8 cellular contexts compared by ENCODE assay signal in genomic region chr20:45097485-45098095, GRCh38. TPM values are rescaled to one million over a fixed set of nuclear protein-coding genes. Genes with fewer than 3 reads are reported as not detected.
DNase-seq lines count a peak whose midpoint lies in the region; ATAC-seq and TF ChIP-seq lines count a peak whose summit lies in the region.

No MANE protein-coding gene starts in this region.

- peak overlapping the region; percentile 81 for H2AFZ ChIP-seq in mammary epithelial cell (ENCODE audit: low read depth, low read length)

- H3K4me1 ChIP-seq in mammary epithelial cell (ENCODE audit: insufficient read depth, low read length) (peaks cover 10% of the 10 kb centered on the region), mucosa of descending colon (ENCODE audit: low read depth) (no peaks in the 10 kb centered on the region), vagina (peaks cover 6% of the 10 kb centered on the region)

- no peak overlapping the region for H3K27ac ChIP-seq in mammary epithelial cell (ENCODE audit: insufficient read depth, low read depth, low read length)
- H3K27ac ChIP-seq in vagina = no peak overlapping the region

- DNase-seq in Right ventricle myocardium superior (no peak), left ventricle myocardium superior (no peak), mammary epithelial cell (no peak), mucosa of descending colon (peak; percentile 57 to 63 (median 58)), vagina (ENCODE audit: extremely low spot score in 2 of 2) (no peak)

- TF ChIP-seq CTCF in mammary epithelial cell (conservative IDR thresholded peaks at IDR 0.05 in 1 of 2, IDR thresholded peaks at IDR 0.05 in 1 of 2; ENCODE audit: extremely low read depth in 1 of 2, insufficient read depth in 1 of 2, low read depth in 1 of 2, low read length in 2 of 2) (peak; percentile 36 to 62), mucosa of descending colon (IDR thresholded peaks at IDR 0.05) (no peak), vagina (IDR thresholded peaks at IDR 0.05) (peak in 1 of 3 experiments; percentile 7)

- TF ChIP-seq POLR2A in vagina (IDR thresholded peaks at IDR 0.05) (no peak), GM18505 (IDR thresholded peaks at IDR 0.05; ENCODE audit: borderline replicate concordance, extremely low read depth, insufficient read depth, insufficient read length) (no peak)

- H4K20me1 ChIP-seq in mammary epithelial cell (ENCODE audit: insufficient read depth, low read length) = no peaks in the 10 kb centered on the region

- intact Hi-C loops in Right ventricle myocardium superior (cut with DNase I) (loop anchor here (5.0 kb wide), 3 partner anchors 55 to 195 kb away; no protein-coding TSS in a partner anchor), left ventricle myocardium superior (cut with micrococcal nuclease) (loop anchor here (5.0 kb wide), 1 partner anchor 55 kb away; no protein-coding TSS in a partner anchor), mammary epithelial cell (cut with micrococcal nuclease) (loop anchor here (10.0 kb wide), 1 partner anchor 353 kb away; the partner anchor contains the start of gene KCNK15), mucosa of descending colon (cut with DNase I, micrococcal nuclease) (no loop called here), vagina (cut with DNase I) (loop anchor here (10.0 kb wide), 1 partner anchor 83 kb away; no protein-coding TSS in a partner anchor)

- BruUV-seq in mammary epithelial cell (replicated peaks; lab: Mats Ljungman, UMichigan) = no TSS peak

- H3K36me3 ChIP-seq in mammary epithelial cell (ENCODE audit: insufficient read depth, low read length) (no peaks in the 10 kb centered on the region), mucosa of descending colon (ENCODE audit: low read depth) (no peaks in the 10 kb centered on the region), vagina (no peaks in the 10 kb centered on the region)

- H3K27me3 ChIP-seq in mammary epithelial cell (ENCODE audit: insufficient read depth, low read length) (no peaks in the 10 kb centered on the region), vagina (peaks cover 6% of the 10 kb centered on the region)

- ATAC-seq in Right ventricle myocardium superior (ENCODE audit: poor library complexity) = peak; percentile 33
- no peak for ATAC-seq in left ventricle myocardium superior
- ATAC-seq in mucosa of descending colon = peak; percentile 55
- no peak for ATAC-seq in GM18505 (IDR thresholded peaks at IDR 0.05; ENCODE audit: unreplicated experiment)
- no peak for ATAC-seq in HG03460 (IDR thresholded peaks at IDR 0.05; ENCODE audit: unreplicated experiment)
- ATAC-seq in HG03039 (IDR thresholded peaks at IDR 0.05; ENCODE audit: unreplicated experiment) = no peak

- CTCF ChIA-PET in mammary epithelial cell (lab: Charles Lee; ENCODE audit: low non-redundant PET) = interaction anchor here (0.5 to 0.7 kb wide), 3 partner anchors 55 to 681 kb away, joined by 3 to 4 read pairs (median 4); no protein-coding TSS in a partner anchor

- H3K4me2 ChIP-seq in mammary epithelial cell (ENCODE audit: insufficient read depth, low read depth, low read length) = peak overlapping the region; percentile 73

- H3K79me2 ChIP-seq in mammary epithelial cell (ENCODE audit: insufficient read depth, low read length) = no peaks in the 10 kb centered on the region

- in situ Hi-C loops in mammary epithelial cell (cut with MboI; ENCODE audit: low sequenced_read_pairs in 2 of 2) = no loop called here

- no peak overlapping the region for H3K9ac ChIP-seq in mammary epithelial cell (ENCODE audit: insufficient read depth, low read length)

- H3K4me3 ChIP-seq in mammary epithelial cell (replicated peaks in 1 of 3; ENCODE audit: insufficient read depth in 1 of 3, low read depth in 2 of 3, low read length in 3 of 3) (no peak overlapping the region), mucosa of descending colon (no peak overlapping the region), vagina (peak overlapping the region; percentile 0 to 23)

- 74% methylated on average over 22 of the region's 55 CpGs for WGBS in mammary epithelial cell (ENCODE audit: low coverage, missing lambda C conversion rate)

- H3K9me3 ChIP-seq in mammary epithelial cell (replicated peaks; ENCODE audit: insufficient read depth, low read length) (no peaks in the 10 kb centered on the region), mucosa of descending colon (no peaks in the 10 kb centered on the region), vagina (no peaks in the 10 kb centered on the region)

- dilution Hi-C loops in mammary epithelial cell (cut with HindIII; ENCODE audit: low sequenced_read_pairs) = no loop called here

RNA-seq across cellular contexts. Expression of gene KCNS1, which starts 3.3 kb away (rescaled TPM):
- total RNA-seq in Right ventricle myocardium superior (not detected), left ventricle myocardium superior (not detected), mammary epithelial cell (under 1 TPM; 0.26 to 0.33 TPM), mucosa of descending colon (under 1 TPM in 2 of 3 donors, not detected in 1; 0.09 to 0.17 TPM), vagina (not detected)
- 0.32 TPM for polyA plus RNA-seq in mammary epithelial cell
- polyA minus RNA-seq in mammary epithelial cell = 0.62 TPM

RNA-seq across cellular contexts. Expression of gene WFDC5, which starts 17.4 kb away (rescaled TPM):
- not detected for total RNA-seq in Right ventricle myocardium superior
- total RNA-seq in left ventricle myocardium superior = not detected
- under 1 TPM; 0.33 to 0.49 TPM for total RNA-seq in mammary epithelial cell
- 0.41 TPM for polyA plus RNA-seq in mammary epithelial cell
- not detected for polyA minus RNA-seq in mammary epithelial cell
- not detected for total RNA-seq in mucosa of descending colon
- total RNA-seq in vagina = 6.1 TPM

RNA-seq across cellular contexts. Expression of gene WFDC12, which starts 26.7 kb away (rescaled TPM):
- total RNA-seq in Right ventricle myocardium superior (not detected), left ventricle myocardium superior (not detected), mammary epithelial cell (not detected), mucosa of descending colon (not detected), vagina (4.4 TPM)
- polyA plus RNA-seq in mammary epithelial cell = 0.10 TPM
- polyA minus RNA-seq in mammary epithelial cell = not detected

Comparison
In these comparisons a context has a peak if more than half of its experiments do, and no peak if none do; other contexts are left out.
1. ATAC-seq: peak in Right ventricle myocardium superior (single experiment) and mucosa of descending colon (single experiment); none in left ventricle myocardium superior (single experiment), GM18505 (single experiment), HG03460 (single experiment) and HG03039 (single experiment).
2. DNase-seq: peak in mucosa of descending colon (3 of 3); none in Right ventricle myocardium superior (single experiment), left ventricle myocardium superior (single experiment), mammary epithelial cell (single experiment) and vagina (0 of 2).
3. H3K4me3 ChIP-seq: peak in vagina (2 of 2); none in mammary epithelial cell (0 of 3) and mucosa of descending colon (single experiment).
4. intact Hi-C loops: an anchor here in Right ventricle myocardium superior (5.0 kb wide), left ventricle myocardium superior (5.0 kb wide), mammary epithelial cell (10.0 kb wide) and vagina (10.0 kb wide); none called in mucosa of descending colon.